In genomic region chr1:224589006-224589405, GRCh38 we compare ENCODE assay signal across 27 cellular contexts. TPM values are rescaled to one million over a fixed set of nuclear protein-coding genes. Genes with fewer than 3 reads are reported as not detected.
A peak's percentile ranks its signal among the peaks of the same experiment; 100 is the strongest.
DNase-seq lines count a peak whose midpoint lies in the region; ATAC-seq and TF ChIP-seq lines count a peak whose summit lies in the region.
"Had no signal": no experiment of that assay in that cellular context is flagged by ENCODE, and none has a peak within 500 bp of the region (broad histone marks: within the 10 kb centered on the region; RNA-seq: fewer than 3 reads in every experiment).

No MANE protein-coding gene starts in this region.

- H3K4me2 ChIP-seq in GM23338 = no peak overlapping the region

- intact Hi-C loops in CD14-positive monocyte (cut with micrococcal nuclease) (no loop called here), right cardiac atrium (cut with DNase I) (no loop called here)

- no peaks in the 10 kb centered on the region for H3K27me3 ChIP-seq in GM23338 (ENCODE audit: insufficient read depth)
- H3K27me3 ChIP-seq in right cardiac atrium (ENCODE audit: control insufficient read depth, insufficient read depth) = no peaks in the 10 kb centered on the region
- no peaks in the 10 kb centered on the region for H3K27me3 ChIP-seq in CD8-positive, alpha-beta memory T cell (ENCODE audit: insufficient read depth, low read length, poor library complexity, severe bottlenecking)
- H3K27me3 ChIP-seq: breast epithelium, tibial artery had no signal

- CTCF ChIA-PET in CD8-positive, alpha-beta memory T cell (lab: Charles Lee) = no interaction called here

- no peak overlapping the region for H3K27ac ChIP-seq in GM23338 (ENCODE audit: low read depth)
- no peak overlapping the region for H3K27ac ChIP-seq in right cardiac atrium (ENCODE audit: low read length)
- no peak overlapping the region for H3K27ac ChIP-seq in CD8-positive, alpha-beta memory T cell (ENCODE audit: low read depth, low read length)
- H3K27ac ChIP-seq: breast epithelium, epithelial cell of prostate, tibial artery, VCaP had no signal

- H3K4me1 ChIP-seq in GM23338 (ENCODE audit: insufficient read depth) (peaks cover 15% of the 10 kb centered on the region), right cardiac atrium (ENCODE audit: control insufficient read depth, insufficient read depth, low read length) (no peaks in the 10 kb centered on the region)
- H3K4me1 ChIP-seq in CD8-positive, alpha-beta memory T cell (ENCODE audit: insufficient read depth, low read length) = no peaks in the 10 kb centered on the region
- H3K4me1 ChIP-seq: breast epithelium, tibial artery had no signal

- DNase-seq in GM23338 (ENCODE audit: low spot score) = peak; percentile 30
- peak; percentile 12 for DNase-seq in amniotic epithelial cell (ENCODE audit: low read depth)
- peak; percentile 42 for DNase-seq in foreskin melanocyte
- DNase-seq in osteocyte (ENCODE audit: extremely low spot score, unreplicated experiment) = peak; percentile 30
- DNase-seq in retina = no peak
- no peak for DNase-seq in CD14-positive monocyte (ENCODE audit: low spot score)
- DNase-seq in right cardiac atrium = no peak
- no peak for DNase-seq in CD8-positive, alpha-beta memory T cell
- DNase-seq: ACHN; activated CD4-positive, alpha-beta memory T cell treated with anti-CD3 and anti-CD28 coated beads, Interleukin-2, amount 10 ng/mL, durations not matched to agents 7 days and 5 days; activated naive CD4-positive, alpha-beta T cell treated with anti-CD3 and anti-CD28 coated beads, Interleukin-2, amount 50 U/mL, for 16 hours; activated T-cell treated with anti-CD3 and anti-CD28 coated beads, Interleukin-2, amount 50 U/mL, for 24 hours; CD4-positive, CD25-positive, alpha-beta regulatory T cell; DMS79 treated with DMSO at 0.1 percent for 48 hours; GOT3; head of caudate nucleus; kidney glomerular epithelial cell; NCI-H2081; NCI-H526; nephron progenitor cell; Right ventricle myocardium superior; T-helper 1 cell; tibial artery had no signal

- H3K4me1 Mint-ChIP-seq in GM23338 (peaks cover 42% of the 10 kb centered on the region), osteocyte (ENCODE audit: unreplicated experiment) (peaks cover 6% of the 10 kb centered on the region), CD14-positive monocyte (peaks cover 14% of the 10 kb centered on the region)
- H3K4me1 Mint-ChIP-seq in CD8-positive, alpha-beta memory T cell = peaks cover 0 to 2% (median 2%) of the 10 kb centered on the region in 3 donors
- H3K4me1 Mint-ChIP-seq: CD4-positive, CD25-positive, alpha-beta regulatory T cell; nephron progenitor cell had no signal

- H3K9me2 ChIP-seq in GM23338 (ENCODE audit: insufficient read depth) = peaks cover 13% of the 10 kb centered on the region; the same call in 1 of the 2 replicates

- no peaks in the 10 kb centered on the region for H3F3A ChIP-seq in GM23338 (replicated peaks; ENCODE audit: low read depth)

- H3K36me3 ChIP-seq in GM23338 (ENCODE audit: insufficient read depth) = no peaks in the 10 kb centered on the region
- H3K36me3 ChIP-seq in CD8-positive, alpha-beta memory T cell (ENCODE audit: insufficient read depth, low read length) = no peaks in the 10 kb centered on the region
- H3K36me3 ChIP-seq: breast epithelium, tibial artery had no signal

- no peaks in the 10 kb centered on the region for H4K20me1 ChIP-seq in GM23338 (replicated peaks; ENCODE audit: insufficient read depth)

- H3K4me3 ChIP-seq in GM23338 = no peak overlapping the region
- no peak overlapping the region for H3K4me3 ChIP-seq in right cardiac atrium (ENCODE audit: low read length)
- no peak overlapping the region for H3K4me3 ChIP-seq in CD8-positive, alpha-beta memory T cell (ENCODE audit: low read length)
- H3K4me3 ChIP-seq: breast epithelium, tibial artery had no signal

- 75% methylated on average over 6 of the region's 6 CpGs for WGBS in right cardiac atrium

- H3K9me3 Mint-ChIP-seq in GM23338 = peaks cover 3% of the 10 kb centered on the region; the same call in 1 of the 3 replicates
- H3K9me3 Mint-ChIP-seq in osteocyte (ENCODE audit: unreplicated experiment) = no peaks in the 10 kb centered on the region
- H3K9me3 Mint-ChIP-seq in CD14-positive monocyte = peaks cover 0 to 10% (median 6%) of the 10 kb centered on the region in 7 donors
- H3K9me3 Mint-ChIP-seq in CD8-positive, alpha-beta memory T cell = peaks cover 0 to 4% (median 0%) of the 10 kb centered on the region in 5 donors
- H3K9me3 Mint-ChIP-seq: activated T-cell treated with anti-CD3 and anti-CD28 coated beads, Interleukin-2, amount 50 U/mL, for 24 hours; stimulated activated memory B cell treated with anti-CD40 and anti-IgM and Interleukin-4, amounts not matched to agents 10 μg/mL and 1 μg/mL and 100 μg/mL, for 72 hours had no signal

- POLR2A ChIA-PET in CD8-positive, alpha-beta memory T cell (lab: Charles Lee) = no interaction called here

- ATAC-seq in GM23338 (peak; percentile 69), right cardiac atrium (no peak)
- ATAC-seq: stimulated activated memory B cell treated with anti-CD40 and anti-IgM and Interleukin-4, amounts not matched to agents 10 μg/mL and 1 μg/mL and 100 μg/mL, for 72 hours had no signal

- H2AFZ ChIP-seq in GM23338 = peak overlapping the region; percentile 20; the same call in 1 of the 2 replicates

- H3K4me3 Mint-ChIP-seq in GM23338 (no peak overlapping the region; the same call in 2 of the 3 replicates), osteocyte (ENCODE audit: unreplicated experiment) (no peak overlapping the region), CD14-positive monocyte (no peak overlapping the region)
- H3K4me3 Mint-ChIP-seq in CD8-positive, alpha-beta memory T cell = no peak overlapping the region
- H3K4me3 Mint-ChIP-seq: activated CD4-positive, alpha-beta memory T cell treated with anti-CD3 and anti-CD28 coated beads, Interleukin-2, amount 10 ng/mL, durations not matched to agents 7 days and 5 days; activated T-cell treated with anti-CD3 and anti-CD28 coated beads, Interleukin-2, amount 50 U/mL, for 24 hours; CD4-positive, CD25-positive, alpha-beta regulatory T cell; nephron progenitor cell; stimulated activated memory B cell treated with anti-CD40 and anti-IgM and Interleukin-4, amounts not matched to agents 10 μg/mL and 1 μg/mL and 100 μg/mL, for 72 hours had no signal

- H3K27me3 Mint-ChIP-seq in GM23338 (ENCODE audit: insufficient read depth, low read depth, poor library complexity) (no peaks in the 10 kb centered on the region), osteocyte (ENCODE audit: unreplicated experiment) (no peaks in the 10 kb centered on the region), CD14-positive monocyte (ENCODE audit: low read depth in 3 of 3) (peaks cover 0 to 2% (median 2%) of the 10 kb centered on the region in 3 donors)
- peaks cover 0 to 7% of the 10 kb centered on the region in 2 donors for H3K27me3 Mint-ChIP-seq in CD8-positive, alpha-beta memory T cell
- H3K27me3 Mint-ChIP-seq: activated T-cell treated with anti-CD3 and anti-CD28 coated beads, Interleukin-2, amount 50 U/mL, for 24 hours; stimulated activated memory B cell treated with anti-CD40 and anti-IgM and Interleukin-4, amounts not matched to agents 10 μg/mL and 1 μg/mL and 100 μg/mL, for 72 hours had no signal

- no peaks in the 10 kb centered on the region for H3K9me3 ChIP-seq in right cardiac atrium (ENCODE audit: control insufficient read depth, low read length)
- no peaks in the 10 kb centered on the region for H3K9me3 ChIP-seq in CD8-positive, alpha-beta memory T cell (ENCODE audit: low read length)
- H3K9me3 ChIP-seq: breast epithelium, tibial artery had no signal

- H3K27ac Mint-ChIP-seq in GM23338 (no peak overlapping the region), osteocyte (ENCODE audit: unreplicated experiment) (no peak overlapping the region), CD14-positive monocyte (no peak overlapping the region)
- no peak overlapping the region for H3K27ac Mint-ChIP-seq in CD8-positive, alpha-beta memory T cell
- H3K27ac Mint-ChIP-seq: activated CD4-positive, alpha-beta memory T cell treated with anti-CD3 and anti-CD28 coated beads, Interleukin-2, amount 10 ng/mL, durations not matched to agents 7 days and 5 days; activated T-cell treated with anti-CD3 and anti-CD28 coated beads, Interleukin-2, amount 50 U/mL, for 24 hours; CD4-positive, CD25-positive, alpha-beta regulatory T cell; nephron progenitor cell; stimulated activated memory B cell treated with anti-CD40 and anti-IgM and Interleukin-4, amounts not matched to agents 10 μg/mL and 1 μg/mL and 100 μg/mL, for 72 hours had no signal

- H3K36me3 Mint-ChIP-seq in GM23338 (ENCODE audit: low read depth) (peaks cover 3% of the 10 kb centered on the region; the same call in 2 of the 3 replicates), osteocyte (ENCODE audit: unreplicated experiment) (no peaks in the 10 kb centered on the region), CD14-positive monocyte (no peaks in the 10 kb centered on the region)
- peaks cover 0 to 4% (median 4%) of the 10 kb centered on the region in 3 donors for H3K36me3 Mint-ChIP-seq in CD8-positive, alpha-beta memory T cell

- H3K79me2 ChIP-seq in GM23338 (replicated peaks; ENCODE audit: insufficient read depth) = no peaks in the 10 kb centered on the region

- no peak for TF ChIP-seq CTCF in GM23338 (conservative IDR thresholded peaks at IDR 0.05; ENCODE audit: low read depth in 2 of 2)
- TF ChIP-seq CTCF in osteocyte (IDR thresholded peaks at IDR 0.05) = no peak
- TF ChIP-seq CTCF in CD14-positive monocyte (IDR thresholded peaks at IDR 0.05) = no peak

TF ChIP-seq in GM23338, 12 proteins besides CTCF, POLR2A, EP300 and RAD21 (continues in another document):
- TF ChIP-seq CREB1 (CRISPR knock-in tag; IDR thresholded peaks at IDR 0.05; ENCODE audit: low read depth) (no peak), POLR2AphosphoS5 (IDR thresholded peaks at IDR 0.05; ENCODE audit: low read depth) (no peak), EZH2phosphoT487 (IDR thresholded peaks at IDR 0.05; ENCODE audit: unreplicated experiment) (no peak), JUNB (IDR thresholded peaks at IDR 0.05; ENCODE audit: unreplicated experiment) (no peak), ZNF114 (CRISPR knock-in tag; IDR thresholded peaks at IDR 0.05) (no peak)
- TF ChIP-seq, protein P1, sequence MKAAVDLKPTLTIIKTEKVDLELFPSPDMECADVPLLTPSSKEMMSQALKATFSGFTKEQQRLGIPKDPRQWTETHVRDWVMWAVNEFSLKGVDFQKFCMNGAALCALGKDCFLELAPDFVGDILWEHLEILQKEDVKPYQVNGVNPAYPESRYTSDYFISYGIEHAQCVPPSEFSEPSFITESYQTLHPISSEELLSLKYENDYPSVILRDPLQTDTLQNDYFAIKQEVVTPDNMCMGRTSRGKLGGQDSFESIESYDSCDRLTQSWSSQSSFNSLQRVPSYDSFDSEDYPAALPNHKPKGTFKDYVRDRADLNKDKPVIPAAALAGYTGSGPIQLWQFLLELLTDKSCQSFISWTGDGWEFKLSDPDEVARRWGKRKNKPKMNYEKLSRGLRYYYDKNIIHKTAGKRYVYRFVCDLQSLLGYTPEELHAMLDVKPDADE (IDR thresholded peaks at IDR 0.05) = no peak

RNA-seq across cellular contexts. Expression of gene CNIH3, which starts 27.1 kb away (rescaled TPM):
- total RNA-seq in GM23338 (2014; rRNA removed; shearing (Covaris generic)) = 5.1 and 5.9 TPM in 2 replicates
- 3.0 and 3.6 TPM in 2 replicates for polyA plus RNA-seq in GM23338 (2016; fragmentation: Nextera tagmentation; extraction: Ambion mirVana)
- total RNA-seq in osteocyte = 4.2 and 5.5 TPM in 2 replicates
- under 1 TPM in 1 of 2 donors, not detected in 1; 0.37 TPM for polyA plus RNA-seq in CD14-positive monocyte
- 1 to 10 TPM; 1.2 to 2.3 (median 1.7) TPM for total RNA-seq in right cardiac atrium
- polyA plus RNA-seq in right cardiac atrium = 0.66 TPM
- 1 to 10 TPM; 1.1 to 1.6 TPM for total RNA-seq in CD8-positive, alpha-beta memory T cell
- polyA plus RNA-seq in CD8-positive, alpha-beta memory T cell = 1.5 TPM

Comparison
In these comparisons a context has a peak if more than half of its experiments do, and no peak if none do; other contexts are left out.
1. DNase-seq: peak in GM23338 (single experiment), amniotic epithelial cell (single experiment), foreskin melanocyte (single experiment) and osteocyte (single experiment); none in retina (single experiment), CD14-positive monocyte (single experiment), right cardiac atrium (0 of 3) and CD8-positive, alpha-beta memory T cell (0 of 5).